1 cellular context compared by ENCODE assay signal in the genomic region with DNA sequence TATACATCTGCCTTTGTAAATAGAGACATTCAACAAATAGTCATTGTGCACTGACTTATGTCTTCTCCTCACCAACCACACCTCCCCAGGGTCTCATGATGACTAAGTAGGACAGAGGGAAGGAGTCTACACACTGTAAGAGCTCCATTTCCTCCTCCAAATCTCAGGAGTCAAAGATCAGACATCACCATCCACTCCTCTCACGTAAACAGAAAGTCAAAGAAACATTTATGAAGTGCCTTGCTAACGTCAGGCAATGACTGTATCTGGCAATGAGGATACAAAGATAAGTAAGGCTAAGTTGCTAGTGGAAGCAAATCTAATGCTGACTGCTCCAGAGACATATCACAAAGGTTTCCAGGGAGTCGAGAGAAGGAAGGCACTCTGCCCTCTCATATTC.
TF ChIP-seq lines count a peak whose summit lies in the region.

No MANE protein-coding gene starts in this region.

TF ChIP-seq in GM23338, 12 proteins besides CTCF, POLR2A, EP300 and RAD21 (continued from another document):
- TF ChIP-seq, protein P1, sequence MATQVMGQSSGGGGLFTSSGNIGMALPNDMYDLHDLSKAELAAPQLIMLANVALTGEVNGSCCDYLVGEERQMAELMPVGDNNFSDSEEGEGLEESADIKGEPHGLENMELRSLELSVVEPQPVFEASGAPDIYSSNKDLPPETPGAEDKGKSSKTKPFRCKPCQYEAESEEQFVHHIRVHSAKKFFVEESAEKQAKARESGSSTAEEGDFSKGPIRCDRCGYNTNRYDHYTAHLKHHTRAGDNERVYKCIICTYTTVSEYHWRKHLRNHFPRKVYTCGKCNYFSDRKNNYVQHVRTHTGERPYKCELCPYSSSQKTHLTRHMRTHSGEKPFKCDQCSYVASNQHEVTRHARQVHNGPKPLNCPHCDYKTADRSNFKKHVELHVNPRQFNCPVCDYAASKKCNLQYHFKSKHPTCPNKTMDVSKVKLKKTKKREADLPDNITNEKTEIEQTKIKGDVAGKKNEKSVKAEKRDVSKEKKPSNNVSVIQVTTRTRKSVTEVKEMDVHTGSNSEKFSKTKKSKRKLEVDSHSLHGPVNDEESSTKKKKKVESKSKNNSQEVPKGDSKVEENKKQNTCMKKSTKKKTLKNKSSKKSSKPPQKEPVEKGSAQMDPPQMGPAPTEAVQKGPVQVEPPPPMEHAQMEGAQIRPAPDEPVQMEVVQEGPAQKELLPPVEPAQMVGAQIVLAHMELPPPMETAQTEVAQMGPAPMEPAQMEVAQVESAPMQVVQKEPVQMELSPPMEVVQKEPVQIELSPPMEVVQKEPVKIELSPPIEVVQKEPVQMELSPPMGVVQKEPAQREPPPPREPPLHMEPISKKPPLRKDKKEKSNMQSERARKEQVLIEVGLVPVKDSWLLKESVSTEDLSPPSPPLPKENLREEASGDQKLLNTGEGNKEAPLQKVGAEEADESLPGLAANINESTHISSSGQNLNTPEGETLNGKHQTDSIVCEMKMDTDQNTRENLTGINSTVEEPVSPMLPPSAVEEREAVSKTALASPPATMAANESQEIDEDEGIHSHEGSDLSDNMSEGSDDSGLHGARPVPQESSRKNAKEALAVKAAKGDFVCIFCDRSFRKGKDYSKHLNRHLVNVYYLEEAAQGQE (IDR thresholded peaks at IDR 0.05; ENCODE audit: unreplicated experiment) = no peak
